In the genomic region with DNA sequence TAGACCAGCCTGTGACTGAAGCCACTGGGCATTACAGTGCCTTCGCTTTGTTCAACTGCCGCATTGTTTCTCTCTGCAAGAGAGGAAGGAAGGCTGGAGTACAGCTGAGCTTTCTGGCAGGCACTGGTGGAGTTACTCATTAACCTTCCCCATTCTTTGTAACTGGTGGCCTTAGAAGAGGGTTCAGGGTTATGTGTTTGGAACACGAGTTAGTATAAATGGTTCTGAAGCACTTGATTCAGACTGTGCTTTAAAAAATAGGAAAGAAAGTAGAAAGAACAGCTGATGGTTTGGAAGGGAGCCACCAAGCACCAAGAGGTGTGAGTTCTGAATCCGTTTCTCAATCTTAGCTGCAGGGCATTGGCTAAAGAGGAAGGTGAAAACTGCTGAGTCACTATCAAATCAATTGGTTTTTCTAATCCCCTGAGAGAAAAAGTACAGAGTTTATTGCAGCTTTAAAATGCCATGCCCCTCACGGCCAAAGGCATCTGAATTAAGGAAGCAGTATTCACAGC, we compare ENCODE assay signal across 8 cellular contexts. TPM values are rescaled to one million over a fixed set of nuclear protein-coding genes. Genes with fewer than 3 reads are reported as not detected.
DNase-seq lines count a peak whose midpoint lies in the region; ATAC-seq, FAIRE-seq and TF ChIP-seq lines count a peak whose summit lies in the region.

No MANE protein-coding gene starts in this region.

- H3K27me3 ChIP-seq in bronchial epithelial cell (ENCODE audit: control insufficient read depth, insufficient read depth, low read length) (no peaks in the 10 kb centered on the region), subcutaneous abdominal adipose tissue (ENCODE audit: control insufficient read depth in 5 of 5, insufficient read depth in 4 of 5, low read length in 5 of 5) (no peaks in the 10 kb centered on the region)

- no peaks in the 10 kb centered on the region for H3K36me3 ChIP-seq in bronchial epithelial cell (ENCODE audit: control insufficient read depth, insufficient read depth, low read length)
- no peaks in the 10 kb centered on the region for H3K36me3 ChIP-seq in subcutaneous abdominal adipose tissue (ENCODE audit: control insufficient read depth in 5 of 5, insufficient read depth in 5 of 5, low read length in 5 of 5)

- H3K9me3 ChIP-seq in subcutaneous abdominal adipose tissue (ENCODE audit: control insufficient read depth in 5 of 5, low read length in 5 of 5) = no peaks in the 10 kb centered on the region

- TF ChIP-seq CTCF in bronchial epithelial cell (IDR thresholded peaks at IDR 0.05; ENCODE audit: insufficient read depth, low read length, severe bottlenecking) = no peak

- peak; percentile 92 for ATAC-seq in HG02763 (IDR thresholded peaks at IDR 0.05; ENCODE audit: unreplicated experiment)

- peak; percentile 9 for DNase-seq in GM18507 (ENCODE audit: extremely low spot score, insufficient read length, low read depth)
- DNase-seq in NCI-H226 = peak; percentile 37
- DNase-seq in bronchial epithelial cell (ENCODE audit: low read depth) = peak; percentile 77
- DNase-seq in kidney glomerular epithelial cell (lab: John Stamatoyannopoulos, UW) = peak; percentile 92
- no peak for DNase-seq in activated T-cell treated with anti-CD3 and anti-CD28 coated beads, Interleukin-2, amount 50 U/mL, for 1 hour
- DNase-seq in activated gamma-delta T cell treated with Interleukin-2 at 50 U/mL for 16 hours = no peak

- H3K4me1 ChIP-seq in subcutaneous abdominal adipose tissue (ENCODE audit: control insufficient read depth in 5 of 5, insufficient read depth in 5 of 5, low read length in 5 of 5) = peaks cover 0 to 18% (median 15%) of the 10 kb centered on the region in 5 donors

- H3K9ac ChIP-seq in subcutaneous abdominal adipose tissue (ENCODE audit: low read length in 5 of 5) = peak overlapping the region in 3 of 5 donors; percentile 6 to 24 (median 11)

- FAIRE-seq in GM18507 (lab: Jason Lieb, UNC) (peak; percentile 92), bronchial epithelial cell (lab: Jason Lieb, UNC) (no peak)

- peak overlapping the region; percentile 64 for H3K27ac ChIP-seq in subcutaneous abdominal adipose tissue (ENCODE audit: low read depth, low read length)

- H3K4me3 ChIP-seq in bronchial epithelial cell (ENCODE audit: low read depth, low read length) (no peak overlapping the region), subcutaneous abdominal adipose tissue (ENCODE audit: low read depth in 1 of 5, low read length in 5 of 5) (peak overlapping the region; percentile 21 to 34 (median 25))

RNA-seq across cellular contexts. Expression of a gene that starts 3.7 kb away (rescaled TPM):
- under 0.01 and 0.38 TPM in 2 replicates for total RNA-seq in bronchial epithelial cell

Comparison
In these comparisons a context has a peak if more than half of its experiments do, and no peak if none do; other contexts are left out.
1. DNase-seq: peak in GM18507 (single experiment), NCI-H226 (single experiment), bronchial epithelial cell (single experiment) and kidney glomerular epithelial cell (single experiment); none in activated T-cell treated with anti-CD3 and anti-CD28 coated beads, Interleukin-2, amount 50 U/mL, for 1 hour (single experiment) and activated gamma-delta T cell treated with Interleukin-2 at 50 U/mL for 16 hours (single experiment).